Comparison of ENCODE assay signal across 8 cellular contexts in the genomic region with DNA sequence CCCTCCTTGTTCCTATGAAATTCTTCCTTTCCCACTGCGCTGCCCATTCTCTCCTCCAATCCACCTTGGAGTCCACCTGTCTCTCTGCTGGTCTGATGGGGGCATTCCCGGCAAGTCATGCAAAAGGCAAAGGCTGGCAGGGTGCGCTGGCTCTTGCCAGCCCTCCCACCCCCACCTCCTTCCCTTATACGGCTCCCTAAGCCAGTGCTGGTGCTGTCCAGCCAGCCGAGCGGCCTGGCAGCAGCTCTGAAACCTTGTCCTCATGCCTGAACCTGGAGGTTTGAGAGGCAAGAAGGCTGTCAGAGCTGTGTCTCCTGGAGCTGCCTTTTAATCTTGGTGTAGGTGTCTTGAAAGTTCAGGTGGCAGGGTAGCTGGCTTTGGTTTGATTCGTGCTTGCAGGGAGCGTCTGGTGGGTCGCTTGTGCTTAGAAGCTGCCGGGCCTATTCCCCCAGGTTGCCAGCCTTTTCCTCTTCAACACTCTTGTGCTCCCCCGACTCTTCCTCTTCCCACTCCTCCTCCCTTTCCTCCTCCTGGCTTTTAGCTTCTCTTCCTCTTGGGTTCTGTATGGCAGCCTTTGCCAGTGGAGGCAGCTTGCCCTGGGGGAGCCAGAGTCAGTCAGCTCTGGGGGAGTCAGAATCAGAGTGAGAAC. TPM values are rescaled to one million over a fixed set of nuclear protein-coding genes. Genes with fewer than 3 reads are reported as not detected.
DNase-seq lines count a peak whose midpoint lies in the region; ATAC-seq and TF ChIP-seq lines count a peak whose summit lies in the region.

No MANE protein-coding gene starts in this region.

- H3K4me3 ChIP-seq in GM12865 (ENCODE audit: low read depth, low read length), result peak overlapping the region; percentile 38
- peak overlapping the region; percentile 62 for H3K4me3 ChIP-seq in WERI-Rb-1 (ENCODE audit: low read depth, low read length)
- H3K4me3 ChIP-seq in neural progenitor cell, result peak overlapping the region; percentile 57

- H3K79me2 ChIP-seq in neural progenitor cell (ENCODE audit: low read depth), result no peaks in the 10 kb centered on the region

- no peaks in the 10 kb centered on the region for H3K36me3 ChIP-seq in WERI-Rb-1
- H3K36me3 ChIP-seq in neural progenitor cell, result no peaks in the 10 kb centered on the region

- H4K20me1 ChIP-seq in neural progenitor cell (ENCODE audit: low read depth), result peaks cover 11% of the 10 kb centered on the region

- H3K27ac Mint-ChIP-seq in neural progenitor cell, result peak overlapping the region; percentile 75

- H3K4me1 Mint-ChIP-seq in neural progenitor cell, result peaks cover 50% of the 10 kb centered on the region

- H3K36me3 Mint-ChIP-seq in neural progenitor cell, result peaks cover 16% of the 10 kb centered on the region

- peak overlapping the region; percentile 97 for H3K4me3 Mint-ChIP-seq in neural progenitor cell

- H3K4me1 ChIP-seq in foreskin keratinocyte, result no peaks in the 10 kb centered on the region
- H3K4me1 ChIP-seq in neural progenitor cell, result peaks cover 35% of the 10 kb centered on the region

- H3K27me3 ChIP-seq in WERI-Rb-1 (ENCODE audit: insufficient read depth, low read depth, severe bottlenecking), result peaks cover 29% of the 10 kb centered on the region
- H3K27me3 ChIP-seq in foreskin keratinocyte, result no peaks in the 10 kb centered on the region
- H3K27me3 ChIP-seq in neural progenitor cell, result peaks cover 45% of the 10 kb centered on the region

- peak; percentile 16 for ATAC-seq in foreskin keratinocyte
- no peak for ATAC-seq in HG02981 (IDR thresholded peaks at IDR 0.05; ENCODE audit: unreplicated experiment)

- H3K9ac ChIP-seq in neural progenitor cell, result no peak overlapping the region

- no peak overlapping the region for H2AFZ ChIP-seq in neural progenitor cell (replicated peaks)

- H3K9me3 ChIP-seq in WERI-Rb-1 (ENCODE audit: severe bottlenecking), result no peaks in the 10 kb centered on the region
- no peaks in the 10 kb centered on the region for H3K9me3 ChIP-seq in neural progenitor cell (ENCODE audit: low read depth)

- H3K27me3 Mint-ChIP-seq in neural progenitor cell (ENCODE audit: insufficient read depth, low read depth), result peaks cover 11% of the 10 kb centered on the region

- H3K27ac ChIP-seq in WERI-Rb-1 (no peak overlapping the region), foreskin keratinocyte (peak overlapping the region; percentile 87), neural progenitor cell (no peak overlapping the region)

- H3F3A ChIP-seq in neural progenitor cell (ENCODE audit: low read depth), result peaks cover 46% of the 10 kb centered on the region

- TF ChIP-seq CTCF in GM12865 (IDR thresholded peaks at IDR 0.05; ENCODE audit: insufficient read depth, low read depth, low read length, missing control alignments) (no peak), WERI-Rb-1 (IDR thresholded peaks at IDR 0.05; ENCODE audit: low read depth, low read length) (no peak), foreskin keratinocyte (conservative IDR thresholded peaks at IDR 0.05) (no peak), neural progenitor cell (IDR thresholded peaks at IDR 0.05) (no peak)

- H3K9me3 Mint-ChIP-seq in neural progenitor cell, result no peaks in the 10 kb centered on the region

- DNase-seq in GM12865 (ENCODE audit: low read depth) (no peak), WERI-Rb-1 (no peak), foreskin keratinocyte (peak in 1 of 2 donors; percentile 41), neural progenitor cell (ENCODE audit: low spot score) (peak; percentile 64), NCI-H2081 (lab: John Stamatoyannopoulos, UW) (no peak), NCI-H226 (no peak), globus pallidus (ENCODE audit: low spot score) (no peak)

- H3K4me2 ChIP-seq in neural progenitor cell, result peak overlapping the region; percentile 92

RNA-seq across cellular contexts. Expression of a gene that starts 0.7 kb away (rescaled TPM):
- total RNA-seq in foreskin keratinocyte, result 76.3 and 127 TPM in 2 replicates
- polyA plus RNA-seq in foreskin keratinocyte, result 28.8 and 38.0 TPM in 2 replicates
- total RNA-seq in neural progenitor cell (ENCODE audit: low replicate concordance), result 3.7 and 13.2 TPM in 2 replicates
